In genomic region chr4:25098964-25099843, GRCh38 we compare ENCODE assay signal across 8 cellular contexts.
DNase-seq lines count a peak whose midpoint lies in the region; ATAC-seq and TF ChIP-seq lines count a peak whose summit lies in the region.

No MANE protein-coding gene starts in this region.

- H3K4me1 Mint-ChIP-seq in progenitor cell of endocrine pancreas (ENCODE audit: low read depth): no peaks in the 10 kb centered on the region

- no peaks in the 10 kb centered on the region for H3K27me3 ChIP-seq in prostate gland (replicated peaks; ENCODE audit: insufficient read depth)

- TF ChIP-seq CTCF in fibroblast of pulmonary artery (IDR thresholded peaks at IDR 0.05; ENCODE audit: low read length, missing control alignments) (no peak), prostate gland (IDR thresholded peaks at IDR 0.05) (no peak), progenitor cell of endocrine pancreas (IDR thresholded peaks at IDR 0.05; ENCODE audit: unreplicated experiment) (no peak), GM20000 (IDR thresholded peaks at IDR 0.05; ENCODE audit: extremely low read depth, missing control alignments) (no peak)

- H3K4me3 ChIP-seq in fibroblast of pulmonary artery (replicated peaks; ENCODE audit: low read depth, low read length) (no peak overlapping the region), prostate gland (no peak overlapping the region)

- H3K36me3 ChIP-seq in prostate gland: no peaks in the 10 kb centered on the region

- peaks cover 3% of the 10 kb centered on the region for H3K36me3 Mint-ChIP-seq in progenitor cell of endocrine pancreas (ENCODE audit: insufficient read depth)

- H3K9me3 Mint-ChIP-seq in progenitor cell of endocrine pancreas (ENCODE audit: low read depth): peaks cover 9% of the 10 kb centered on the region

- TF ChIP-seq POLR2A in prostate gland (IDR thresholded peaks at IDR 0.05): no peak

- no peak for ATAC-seq in HG02763 (IDR thresholded peaks at IDR 0.05; ENCODE audit: unreplicated experiment)

- no peak overlapping the region for H3K27ac Mint-ChIP-seq in progenitor cell of endocrine pancreas

- intact Hi-C loops in prostate gland (cut with DNase I): no loop called here

- no peak overlapping the region for H3K27ac ChIP-seq in prostate gland

- 32% methylated on average over 10 of the region's 10 CpGs for WGBS in prostate gland

- peaks cover 7% of the 10 kb centered on the region for H3K27me3 Mint-ChIP-seq in progenitor cell of endocrine pancreas

- peak; percentile 28 for DNase-seq in GM04503 (ENCODE audit: low read depth)
- peak; percentile 78 for DNase-seq in OCI-M1 (lab: John Stamatoyannopoulos, UW)
- DNase-seq in fibroblast of pulmonary artery (ENCODE audit: low read depth): peak; percentile 80
- DNase-seq in prostate gland (ENCODE audit: low spot score): peak; percentile 73
- DNase-seq in retina: no peak
- DNase-seq in progenitor cell of endocrine pancreas (ENCODE audit: low spot score, unreplicated experiment): no peak
- DNase-seq in GM20000 (ENCODE audit: low spot score): no peak

- H3K9me3 ChIP-seq in prostate gland: no peaks in the 10 kb centered on the region

- no peaks in the 10 kb centered on the region for H3K4me1 ChIP-seq in prostate gland (replicated peaks)

- no peak overlapping the region for H3K4me3 Mint-ChIP-seq in progenitor cell of endocrine pancreas (ENCODE audit: low read depth)

Comparison
In these comparisons a context has a peak if more than half of its experiments do, and no peak if none do; other contexts are left out.
1. DNase-seq: peak in GM04503 (single experiment), OCI-M1 (single experiment), fibroblast of pulmonary artery (single experiment) and prostate gland (single experiment); none in retina (single experiment), progenitor cell of endocrine pancreas (single experiment) and GM20000 (single experiment).